In the genomic region with DNA sequence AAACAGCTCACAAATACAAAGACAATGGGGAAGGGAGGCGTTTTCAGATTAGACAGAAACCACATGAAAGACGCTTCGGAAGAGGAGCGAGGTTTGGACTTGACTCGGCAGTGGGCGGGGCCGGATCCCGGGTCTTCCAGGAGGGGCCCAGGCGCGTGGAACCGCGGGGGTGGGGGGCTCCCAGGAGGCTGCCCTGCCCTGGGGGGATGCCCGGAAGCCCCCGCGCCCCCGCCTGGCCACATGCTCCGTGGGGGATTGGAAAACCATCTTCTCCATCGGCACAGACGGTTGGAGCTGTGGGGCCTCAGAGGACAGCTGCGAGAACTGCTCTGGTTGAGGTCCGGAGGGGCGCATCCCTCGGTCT, we compare ENCODE assay signal across 15 cellular contexts.
DNase-seq lines count a peak whose midpoint lies in the region; ATAC-seq and TF ChIP-seq lines count a peak whose summit lies in the region.
"Had no signal": no experiment of that assay in that cellular context is flagged by ENCODE, and none has a peak within 500 bp of the region (broad histone marks: within the 10 kb centered on the region; RNA-seq: fewer than 3 reads in every experiment).

No MANE protein-coding gene starts in this region.

- H3K4me3 ChIP-seq in DND-41 (ENCODE audit: low read depth in 1 of 2, low read length in 2 of 2) (no peak overlapping the region), MM.1S (ENCODE audit: low read length) (no peak overlapping the region), brain microvascular endothelial cell (ENCODE audit: low read depth, low read length) (no peak overlapping the region)
- H3K4me3 ChIP-seq: K562 had no signal

- H3K9me3 ChIP-seq in DND-41 (ENCODE audit: insufficient read depth, low read length, severe bottlenecking), result no peaks in the 10 kb centered on the region
- no peaks in the 10 kb centered on the region for H3K9me3 ChIP-seq in MM.1S (replicated peaks; ENCODE audit: insufficient read depth, low read length)

- H2AFZ ChIP-seq in DND-41 (ENCODE audit: low read depth, low read length) (no peak overlapping the region), MM.1S (ENCODE audit: low read length) (no peak overlapping the region)

- no peaks in the 10 kb centered on the region; the same call in 1 of the 2 replicates for H4K20me1 ChIP-seq in DND-41 (ENCODE audit: insufficient read depth, low read length)
- no peaks in the 10 kb centered on the region for H4K20me1 ChIP-seq in MM.1S (ENCODE audit: insufficient read depth, low read length)

- H3K27ac ChIP-seq in DND-41 (ENCODE audit: low read length), result no peak overlapping the region
- no peak overlapping the region for H3K27ac ChIP-seq in MM.1S (ENCODE audit: low read length)
- H3K27ac ChIP-seq in brain microvascular endothelial cell, result no peak overlapping the region
- H3K27ac ChIP-seq: C4-2B had no signal

- in situ Hi-C loops in brain microvascular endothelial cell (cut with HindIII; ENCODE audit: low pct_ligation_motif_present, low sequenced_read_pairs), result no loop called here

- no peak overlapping the region for H3K27ac Mint-ChIP-seq in activated naive CD4-positive, alpha-beta T cell treated with anti-CD3 and anti-CD28 coated beads, Interleukin-2, amount 50 U/mL, for 72 hours

- H3F3A ChIP-seq in MM.1S (ENCODE audit: insufficient read depth, low read length), result no peaks in the 10 kb centered on the region

- H3K36me3 Mint-ChIP-seq in activated naive CD4-positive, alpha-beta T cell treated with anti-CD3 and anti-CD28 coated beads, Interleukin-2, amount 50 U/mL, for 72 hours, result peaks cover 0 to 10% of the 10 kb centered on the region in 2 donors

- DNase-seq in DND-41 (peak; percentile 12), MM.1S (peak; percentile 21), cerebellar nuclear complex (lab: John Stamatoyannopoulos, UW) (no peak), NCI-H82 (lab: John Stamatoyannopoulos, UW) (no peak), brain microvascular endothelial cell (no peak)
- peak; percentile 51 to 54 for DNase-seq in activated naive CD4-positive, alpha-beta T cell treated with anti-CD3 and anti-CD28 coated beads, Interleukin-2, amount 50 U/mL, for 72 hours (ENCODE audit: low spot score in 2 of 2)
- peak in 2 of 3 donors; percentile 19 to 30 for DNase-seq in stimulated activated CD4-positive, alpha-beta T cell treated with anti-CD3 and anti-CD28 coated beads, Interleukin-12 subunit alpha, Interleukin-12 subunit beta, amount 100 ng/mL, for 48 hours (ENCODE audit: low read depth in 2 of 3, low spot score in 1 of 3)
- DNase-seq: cortex of kidney, erythroblast, NCI-H1105, Right ventricle myocardium superior, T-helper 9 cell had no signal

- peaks cover 2 to 3% of the 10 kb centered on the region in 2 donors for H3K9me3 Mint-ChIP-seq in activated naive CD4-positive, alpha-beta T cell treated with anti-CD3 and anti-CD28 coated beads, Interleukin-2, amount 50 U/mL, for 72 hours

- H3K79me2 ChIP-seq in DND-41 (ENCODE audit: insufficient read depth, low read length) (no peaks in the 10 kb centered on the region), MM.1S (ENCODE audit: low read length) (no peaks in the 10 kb centered on the region)

- no peak overlapping the region for H3K9ac ChIP-seq in DND-41 (ENCODE audit: low read depth, low read length)
- H3K9ac ChIP-seq in MM.1S (ENCODE audit: low read length), result no peak overlapping the region

- H3K4me2 ChIP-seq in DND-41 (ENCODE audit: insufficient read depth, low read length) (no peak overlapping the region), MM.1S (ENCODE audit: low read depth, low read length) (peak overlapping the region; percentile 20; the same call in 1 of the 2 replicates)

- peaks cover 7% of the 10 kb centered on the region for H3K27me3 ChIP-seq in DND-41 (ENCODE audit: insufficient read depth, low read length, poor library complexity)
- peaks cover 86% of the 10 kb centered on the region for H3K27me3 ChIP-seq in MM.1S (replicated peaks; ENCODE audit: insufficient read depth, low read length)
- H3K27me3 ChIP-seq in brain microvascular endothelial cell (replicated peaks), result no peaks in the 10 kb centered on the region

- TF ChIP-seq CTCF in DND-41 (IDR thresholded peaks at IDR 0.05; ENCODE audit: borderline replicate concordance, extremely low read depth, low read length, poor library complexity, severe bottlenecking) (no peak), MM.1S (IDR thresholded peaks at IDR 0.05; ENCODE audit: low read length) (no peak), brain microvascular endothelial cell (IDR thresholded peaks at IDR 0.05; ENCODE audit: low read depth, low read length, missing control alignments) (no peak)

- ATAC-seq in DND-41 (ENCODE audit: insufficient read depth, low read depth), result no peak; the same call in 2 of the 3 replicates
- ATAC-seq in activated naive CD4-positive, alpha-beta T cell treated with anti-CD3 and anti-CD28 coated beads, Interleukin-2, amount 50 U/mL, for 72 hours, result peak; percentile 67 to 74
- ATAC-seq: HCT116, K562 had no signal

- H3K36me3 ChIP-seq in DND-41 (ENCODE audit: insufficient read depth, low read length) (no peaks in the 10 kb centered on the region), MM.1S (replicated peaks; ENCODE audit: insufficient read depth, low read length) (no peaks in the 10 kb centered on the region), brain microvascular endothelial cell (replicated peaks) (no peaks in the 10 kb centered on the region)

- H3K9me2 ChIP-seq in MM.1S (replicated peaks; ENCODE audit: insufficient read depth, low read length), result no peaks in the 10 kb centered on the region

- H3K4me1 ChIP-seq in DND-41 (ENCODE audit: insufficient read depth, low read length), result no peaks in the 10 kb centered on the region
- no peaks in the 10 kb centered on the region for H3K4me1 ChIP-seq in MM.1S (ENCODE audit: low read length)

Comparison
In these comparisons a context has a peak if more than half of its experiments do, and no peak if none do; other contexts are left out.
1. DNase-seq: peak in DND-41 (single experiment), MM.1S (single experiment), activated naive CD4-positive, alpha-beta T cell treated with anti-CD3 and anti-CD28 coated beads, Interleukin-2, amount 50 U/mL, for 72 hours (2 of 2) and stimulated activated CD4-positive, alpha-beta T cell treated with anti-CD3 and anti-CD28 coated beads, Interleukin-12 subunit alpha, Interleukin-12 subunit beta, amount 100 ng/mL, for 48 hours (2 of 3); none in cerebellar nuclear complex (0 of 2), NCI-H82 (single experiment) and brain microvascular endothelial cell (single experiment).